In genomic region chr22:37617431-37617830, GRCh38 we compare ENCODE assay signal across 1 cellular context.
TF ChIP-seq lines count a peak whose summit lies in the region.

No MANE protein-coding gene starts in this region.

TF ChIP-seq in HCT116, 20 proteins besides CTCF, POLR2A, EP300 and RAD21 (continued from another document):
- no peak for TF ChIP-seq EGR1 (IDR thresholded peaks at IDR 0.05; ENCODE audit: low read depth)
- TF ChIP-seq ATF3 (IDR thresholded peaks at IDR 0.05): no peak
- no peak for TF ChIP-seq FOSL1 (IDR thresholded peaks at IDR 0.05; ENCODE audit: low read depth)
- no peak for TF ChIP-seq YY1 (IDR thresholded peaks at IDR 0.05; ENCODE audit: extremely low read depth, insufficient replicate concordance, low read depth, low read length)
